In the genomic region with DNA sequence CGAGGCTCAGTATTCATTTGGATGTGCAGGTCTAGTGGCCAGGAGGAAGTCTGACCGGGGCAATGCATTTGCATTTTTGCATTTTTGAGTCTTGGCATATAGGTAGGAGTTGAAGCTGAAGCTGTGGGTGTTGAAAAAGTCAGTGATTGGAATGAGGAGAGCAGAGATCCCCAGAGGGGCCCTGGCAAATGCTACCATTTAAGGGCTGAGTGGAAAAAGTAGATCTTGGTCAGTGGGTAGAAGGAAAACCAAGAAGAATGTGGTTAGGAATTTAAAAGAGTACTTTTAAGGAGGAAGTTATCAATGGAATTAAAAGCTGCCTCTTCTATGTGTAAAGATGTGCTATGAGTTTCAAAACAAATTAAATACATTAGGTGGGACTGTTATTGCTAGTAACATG, we compare ENCODE assay signal across 18 cellular contexts.
"Had no signal": no experiment of that assay in that cellular context is flagged by ENCODE, and none has a peak within 500 bp of the region (broad histone marks: within the 10 kb centered on the region; RNA-seq: fewer than 3 reads in every experiment).

No MANE protein-coding gene starts in this region.

- H3K4me3 ChIP-seq: ascending aorta, hepatocyte, pancreas, right lobe of liver, thyroid gland had no signal

- H3K27ac ChIP-seq: ascending aorta, foreskin keratinocyte, hepatocyte, pancreas, right lobe of liver, thyroid gland had no signal

- H3K4me2 ChIP-seq: hepatocyte had no signal

- H3K4me3 Mint-ChIP-seq: activated CD4-positive, alpha-beta memory T cell treated with anti-CD3 and anti-CD28 coated beads, Interleukin-2, amount 10 ng/mL, durations not matched to agents 7 days and 5 days; activated CD8-positive, alpha-beta memory T cell treated with anti-CD3 and anti-CD28 coated beads, Interleukin-2, amount 10 ng/mL, durations not matched to agents 7 days and 5 days; naive thymus-derived CD4-positive, alpha-beta T cell; stimulated activated effector memory CD8-positive, alpha-beta T cell treated with anti-CD3 and anti-CD28 coated beads, Interleukin-12 subunit alpha, Interleukin-12 subunit beta, amount 100 ng/mL, for 72 hours; T-cell had no signal

- DNase-seq: activated CD4-positive, alpha-beta memory T cell treated with anti-CD3 and anti-CD28 coated beads, Interleukin-2, amount 10 ng/mL, durations not matched to agents 7 days and 5 days; activated CD4-positive, alpha-beta T cell treated with anti-CD3 and anti-CD28 coated beads for 48 hours; activated CD4-positive, CD25-positive, alpha-beta regulatory T cell; activated CD8-positive, alpha-beta memory T cell treated with anti-CD3 and anti-CD28 coated beads, Interleukin-2, amount 10 ng/mL, durations not matched to agents 7 days and 5 days; activated naive CD4-positive, alpha-beta T cell; dermis blood vessel endothelial cell; effector memory CD4-positive, alpha-beta T cell; foreskin keratinocyte; mesenchymal stem cell; naive thymus-derived CD4-positive, alpha-beta T cell; pancreas; right lobe of liver; stimulated activated CD4-positive, alpha-beta T cell treated with anti-CD3 and anti-CD28 coated beads, Interleukin-4, amount 100 ng/mL, for 24 hours; T-cell; thyroid gland had no signal

- H3K27ac Mint-ChIP-seq: activated CD4-positive, alpha-beta memory T cell treated with anti-CD3 and anti-CD28 coated beads, Interleukin-2, amount 10 ng/mL, durations not matched to agents 7 days and 5 days; activated CD8-positive, alpha-beta memory T cell treated with anti-CD3 and anti-CD28 coated beads, Interleukin-2, amount 10 ng/mL, durations not matched to agents 7 days and 5 days; naive thymus-derived CD4-positive, alpha-beta T cell; T-cell had no signal

- H3K27me3 Mint-ChIP-seq: activated CD8-positive, alpha-beta memory T cell treated with anti-CD3 and anti-CD28 coated beads, Interleukin-2, amount 10 ng/mL, durations not matched to agents 7 days and 5 days had no signal

- ATAC-seq: activated CD8-positive, alpha-beta memory T cell treated with anti-CD3 and anti-CD28 coated beads, Interleukin-2, amount 10 ng/mL, durations not matched to agents 7 days and 5 days; foreskin keratinocyte; naive thymus-derived CD4-positive, alpha-beta T cell; pancreas; stimulated activated effector memory CD8-positive, alpha-beta T cell treated with anti-CD3 and anti-CD28 coated beads, Interleukin-12 subunit alpha, Interleukin-12 subunit beta, amount 100 ng/mL, for 72 hours; T-cell had no signal

- H2AFZ ChIP-seq: hepatocyte had no signal

- H3K9me3 Mint-ChIP-seq: activated CD4-positive, alpha-beta memory T cell treated with anti-CD3 and anti-CD28 coated beads, Interleukin-2, amount 10 ng/mL, durations not matched to agents 7 days and 5 days; naive thymus-derived CD4-positive, alpha-beta T cell; stimulated activated effector memory CD8-positive, alpha-beta T cell treated with anti-CD3 and anti-CD28 coated beads, Interleukin-12 subunit alpha, Interleukin-12 subunit beta, amount 100 ng/mL, for 72 hours; T-cell had no signal

- H3K4me1 ChIP-seq: foreskin keratinocyte, pancreas, right lobe of liver had no signal

- H3K27me3 ChIP-seq: ascending aorta, foreskin keratinocyte, hepatocyte, pancreas, right lobe of liver, thyroid gland had no signal

- H3K36me3 Mint-ChIP-seq: naive thymus-derived CD4-positive, alpha-beta T cell; T-cell had no signal

- H3K9me3 ChIP-seq: ascending aorta, pancreas, right lobe of liver, thyroid gland had no signal

- H3K36me3 ChIP-seq: ascending aorta, pancreas, right lobe of liver, thyroid gland had no signal
